ENCODE assay signal across 33 cellular contexts in genomic region chr3:139909836-139910235, GRCh38. TPM values are rescaled to one million over a fixed set of nuclear protein-coding genes. Genes with fewer than 3 reads are reported as not detected.
"Had no signal": no experiment of that assay in that cellular context is flagged by ENCODE, and none has a peak within 500 bp of the region (broad histone marks: within the 10 kb centered on the region; RNA-seq: fewer than 3 reads in every experiment).

No MANE protein-coding gene starts in this region.

- H3K27ac ChIP-seq: brain microvascular endothelial cell, esophagus muscularis mucosa, foreskin keratinocyte, gastrocnemius medialis, heart left ventricle, WERI-Rb-1 had no signal

- H3K4me3 ChIP-seq: esophagus muscularis mucosa, gastrocnemius medialis, heart left ventricle had no signal

- ATAC-seq: activated CD8-positive, alpha-beta T cell treated with anti-CD3 and anti-CD28 coated beads for 36 hours; activated T-cell treated with anti-CD3 and anti-CD28 coated beads, Interleukin-2, amount 50 U/mL, for 4 hours; activated T-helper 17 cell treated with anti-CD3 and anti-CD28 coated beads, Interleukin-2, amount 50 U/mL, for 72 hours; effector memory CD8-positive, alpha-beta T cell; foreskin keratinocyte; gastrocnemius medialis; heart left ventricle; T-cell had no signal

- H3K9me3 Mint-ChIP-seq: activated CD4-positive, alpha-beta T cell treated with anti-CD3 and anti-CD28 coated beads, Interleukin-2, amount 10 ng/mL, durations not matched to agents 7 days and 5 days; activated T-cell treated with anti-CD3 and anti-CD28 coated beads, Interleukin-2, amount 50 U/mL, for 4 hours; activated T-helper 17 cell treated with anti-CD3 and anti-CD28 coated beads, Interleukin-2, amount 50 U/mL, for 72 hours; T-helper 1 cell treated with Interleukin-12 subunit alpha and Interleukin-12 subunit beta and Interleukin-4 antibody, amounts not matched to agents 30 μg/mL and 1 μg/mL, for 36 hours had no signal

- H3K36me3 ChIP-seq: brain microvascular endothelial cell, esophagus muscularis mucosa, gastrocnemius medialis, heart left ventricle, WERI-Rb-1 had no signal

- H3K27me3 Mint-ChIP-seq: activated CD4-positive, alpha-beta T cell treated with anti-CD3 and anti-CD28 coated beads, Interleukin-2, amount 10 ng/mL, durations not matched to agents 7 days and 5 days; activated naive CD8-positive, alpha-beta T cell; central memory CD8-positive, alpha-beta T cell; effector memory CD8-positive, alpha-beta T cell had no signal

- H3K27ac Mint-ChIP-seq: activated CD4-positive, alpha-beta T cell treated with anti-CD3 and anti-CD28 coated beads, Interleukin-2, amount 10 ng/mL, durations not matched to agents 7 days and 5 days; activated CD8-positive, alpha-beta T cell treated with anti-CD3 and anti-CD28 coated beads for 36 hours; activated naive CD8-positive, alpha-beta T cell; activated T-helper 17 cell treated with anti-CD3 and anti-CD28 coated beads, Interleukin-2, amount 50 U/mL, for 72 hours; effector memory CD8-positive, alpha-beta T cell; T-cell; T-helper 1 cell treated with Interleukin-12 subunit alpha and Interleukin-12 subunit beta and Interleukin-4 antibody, amounts not matched to agents 30 μg/mL and 1 μg/mL, for 36 hours had no signal

- H3K27me3 ChIP-seq: brain microvascular endothelial cell, foreskin keratinocyte, gastrocnemius medialis had no signal

- DNase-seq: activated CD4-positive, alpha-beta T cell treated with anti-CD3 and anti-CD28 coated beads for 1 hour; activated CD4-positive, alpha-beta T cell treated with anti-CD3 and anti-CD28 coated beads for 4 hours; activated CD4-positive, alpha-beta T cell treated with anti-CD3 and anti-CD28 coated beads, Interleukin-2, amount 10 ng/mL, durations not matched to agents 7 days and 5 days; activated CD4-positive, alpha-beta T cell treated with anti-CD3 and anti-CD28 coated beads, Interleukin-2, amount 50 U/mL, for 48 hours; activated CD4-positive, CD25-positive, alpha-beta regulatory T cell; activated CD8-positive, alpha-beta memory T cell treated with anti-CD3 and anti-CD28 coated beads for 24 hours; activated CD8-positive, alpha-beta T cell treated with anti-CD3 and anti-CD28 coated beads for 36 hours; activated effector memory CD4-positive, alpha-beta T cell treated with Interleukin-2 at 50 U/mL for 16 hours; activated gamma-delta T cell treated with Interleukin-2 at 50 U/mL for 16 hours; activated naive CD4-positive, alpha-beta T cell treated with anti-CD3 and anti-CD28 coated beads, Interleukin-2, amount 50 U/mL, for 16 hours; activated naive CD4-positive, alpha-beta T cell treated with Interleukin-2 at 50 U/mL for 16 hours; activated T-cell treated with anti-CD3 and anti-CD28 coated beads, Interleukin-2, amount 50 U/mL, for 4 hours; amniotic stem cell; anterior cingulate cortex; brain microvascular endothelial cell; cortex of kidney; dermis blood vessel endothelial cell; effector CD4-positive, alpha-beta T cell; effector memory CD8-positive, alpha-beta T cell; erythroblast; foreskin keratinocyte; gastrocnemius medialis; glutamatergic neuron; heart left ventricle; T-cell; T-helper 9 cell; WERI-Rb-1 had no signal

- H3K4me1 ChIP-seq: esophagus muscularis mucosa, gastrocnemius medialis, heart left ventricle had no signal

- H3K4me3 Mint-ChIP-seq: activated CD4-positive, alpha-beta T cell treated with anti-CD3 and anti-CD28 coated beads, Interleukin-2, amount 10 ng/mL, durations not matched to agents 7 days and 5 days; activated CD8-positive, alpha-beta T cell treated with anti-CD3 and anti-CD28 coated beads for 36 hours; activated naive CD8-positive, alpha-beta T cell; activated T-cell treated with anti-CD3 and anti-CD28 coated beads, Interleukin-2, amount 50 U/mL, for 4 hours; activated T-helper 17 cell treated with anti-CD3 and anti-CD28 coated beads, Interleukin-2, amount 50 U/mL, for 72 hours; central memory CD8-positive, alpha-beta T cell; effector memory CD8-positive, alpha-beta T cell; T-cell; T-helper 1 cell treated with Interleukin-12 subunit alpha and Interleukin-12 subunit beta and Interleukin-4 antibody, amounts not matched to agents 30 μg/mL and 1 μg/mL, for 36 hours had no signal

- H3K4me1 Mint-ChIP-seq: activated CD4-positive, alpha-beta T cell treated with anti-CD3 and anti-CD28 coated beads, Interleukin-2, amount 10 ng/mL, durations not matched to agents 7 days and 5 days; activated T-helper 17 cell treated with anti-CD3 and anti-CD28 coated beads, Interleukin-2, amount 50 U/mL, for 72 hours; central memory CD8-positive, alpha-beta T cell; T-cell had no signal

- H3K36me3 Mint-ChIP-seq: activated naive CD8-positive, alpha-beta T cell; T-cell had no signal

RNA-seq across cellular contexts. Expression of gene CLSTN2, which starts 25.1 kb away (rescaled TPM):
- total RNA-seq: activated CD4-positive, alpha-beta T cell treated with anti-CD3 and anti-CD28 coated beads, Interleukin-2, amount 10 ng/mL, durations not matched to agents 7 days and 5 days; activated CD8-positive, alpha-beta T cell treated with anti-CD3 and anti-CD28 coated beads for 36 hours; T-helper 2 cell treated with Interferon-gamma antibody and Interleukin-4, amounts not matched to agents 100 ng/mL and 5 ng/mL, for 36 hours had no signal
